8 cellular contexts compared by ENCODE assay signal in the genomic region with DNA sequence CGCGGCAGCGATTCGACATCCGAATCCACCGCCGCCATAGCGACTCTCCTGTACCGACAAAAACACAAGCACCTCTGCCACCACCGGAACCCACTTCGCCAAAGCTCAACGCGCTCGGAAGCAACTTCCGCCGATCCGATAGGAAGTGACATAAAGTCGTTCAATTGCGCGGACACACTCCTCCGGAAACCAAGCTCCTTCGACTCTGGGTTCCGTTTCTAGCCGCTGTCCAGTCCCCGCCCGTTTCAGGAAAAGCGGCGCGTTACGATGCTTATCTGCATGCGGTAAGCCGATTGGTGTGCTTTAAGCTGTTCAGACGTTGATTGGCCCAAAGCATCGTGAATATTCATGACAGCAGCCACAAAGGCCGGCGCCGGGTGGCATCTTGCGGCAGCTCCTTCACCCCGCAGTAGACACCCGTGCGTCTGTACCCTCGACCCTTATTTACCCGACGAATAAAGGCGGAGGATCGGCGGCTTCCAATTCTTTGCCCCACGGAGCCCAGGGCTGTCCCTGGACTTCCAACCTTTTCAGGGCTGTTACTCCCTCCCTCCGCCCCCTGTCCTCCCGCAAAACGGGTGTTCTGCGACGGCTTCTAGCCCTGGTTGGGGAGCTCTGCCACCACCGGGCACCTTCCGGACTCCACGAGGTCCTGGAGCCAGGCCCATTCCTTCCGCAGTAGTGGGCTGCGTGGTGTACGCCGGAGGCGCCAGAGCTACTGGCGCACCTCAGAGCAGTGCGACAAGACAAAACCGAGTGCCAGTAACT. TPM values are rescaled to one million over a fixed set of nuclear protein-coding genes. Genes with fewer than 3 reads are reported as not detected.
DNase-seq lines count a peak whose midpoint lies in the region; ATAC-seq and TF ChIP-seq lines count a peak whose summit lies in the region.

A gene with protein sequence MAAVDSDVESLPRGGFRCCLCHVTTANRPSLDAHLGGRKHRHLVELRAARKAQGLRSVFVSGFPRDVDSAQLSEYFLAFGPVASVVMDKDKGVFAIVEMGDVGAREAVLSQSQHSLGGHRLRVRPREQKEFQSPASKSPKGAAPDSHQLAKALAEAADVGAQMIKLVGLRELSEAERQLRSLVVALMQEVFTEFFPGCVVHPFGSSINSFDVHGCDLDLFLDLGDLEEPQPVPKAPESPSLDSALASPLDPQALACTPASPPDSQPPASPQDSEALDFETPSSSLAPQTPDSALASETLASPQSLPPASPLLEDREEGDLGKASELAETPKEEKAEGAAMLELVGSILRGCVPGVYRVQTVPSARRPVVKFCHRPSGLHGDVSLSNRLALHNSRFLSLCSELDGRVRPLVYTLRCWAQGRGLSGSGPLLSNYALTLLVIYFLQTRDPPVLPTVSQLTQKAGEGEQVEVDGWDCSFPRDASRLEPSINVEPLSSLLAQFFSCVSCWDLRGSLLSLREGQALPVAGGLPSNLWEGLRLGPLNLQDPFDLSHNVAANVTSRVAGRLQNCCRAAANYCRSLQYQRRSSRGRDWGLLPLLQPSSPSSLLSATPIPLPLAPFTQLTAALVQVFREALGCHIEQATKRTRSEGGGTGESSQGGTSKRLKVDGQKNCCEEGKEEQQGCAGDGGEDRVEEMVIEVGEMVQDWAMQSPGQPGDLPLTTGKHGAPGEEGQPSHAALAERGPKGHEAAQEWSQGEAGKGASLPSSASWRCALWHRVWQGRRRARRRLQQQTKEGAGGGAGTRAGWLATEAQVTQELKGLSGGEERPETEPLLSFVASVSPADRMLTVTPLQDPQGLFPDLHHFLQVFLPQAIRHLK (minus strand): TSS at position 76 of the 768 bp plus-strand sequence. CDS start 38 bp downstream, at position 38.

- H2AFZ ChIP-seq in PC-3 (ENCODE audit: low read length) = peak within 1 kb of the TSS; percentile 68

- H3K4me1 ChIP-seq in PC-3 (ENCODE audit: insufficient read depth, low read length) = peaks cover 25% of the 10 kb centered on the region

- peaks cover 7% of the 10 kb centered on the region for H3F3A ChIP-seq in PC-3 (ENCODE audit: low read length, unreplicated experiment)

- peaks cover 38% of the 10 kb centered on the region; the same call in 1 of the 2 replicates for H3K36me3 ChIP-seq in PC-3 (ENCODE audit: low read depth, low read length)

- ATAC-seq in GM21576 (IDR thresholded peaks at IDR 0.05; ENCODE audit: unreplicated experiment) = peak; percentile 85
- peak; percentile 81 for ATAC-seq in PC-3

- peak; percentile 36; the same call in 1 of the 2 replicates for TF ChIP-seq EP300 in Ishikawa (IDR thresholded peaks at IDR 0.05; ENCODE audit: borderline replicate concordance)

- H3K4me2 ChIP-seq in PC-3 (ENCODE audit: low read length) = peak within 1 kb of the TSS; percentile 93

- no peak for TF ChIP-seq CTCF in PC-3 (conservative IDR thresholded peaks at IDR 0.05; ENCODE audit: low read depth, low read length)
- TF ChIP-seq CTCF in epithelial cell of proximal tubule (conservative IDR thresholded peaks at IDR 0.05; ENCODE audit: low read depth, low read length) = peak; percentile 6

- peak within 1 kb of the TSS; percentile 90 for H3K9ac ChIP-seq in PC-3 (ENCODE audit: low read length)

- no peaks in the 10 kb centered on the region for H3K9me3 ChIP-seq in PC-3 (ENCODE audit: low read length)

- CTCF ChIA-PET in PC-3 (lab: Charles Lee) = interaction anchor here (0.5 to 1.7 kb wide), 17 partner anchors 10 to 1409 kb away, joined by 3 to 9 read pairs (median 4); a partner anchor contains a TSS

- peak; percentile 99 for DNase-seq in DMS114 treated with DMSO at 0.1 percent for 48 hours (lab: John Stamatoyannopoulos, UW; ENCODE audit: unreplicated experiment)
- peak; percentile 100 for DNase-seq in PC-3
- peak; percentile 95 for DNase-seq in activated T-cell treated with anti-CD3 and anti-CD28 coated beads for 48 hours (ENCODE audit: low read depth)
- peak; percentile 95 for DNase-seq in epithelial cell of proximal tubule (ENCODE audit: low read depth)
- peak; percentile 98 for DNase-seq in mucosa of gallbladder (ENCODE audit: low spot score)
- DNase-seq in stimulated activated CD8-positive, alpha-beta memory T cell treated with anti-CD3 and anti-CD28 coated beads, Interleukin-4, amount 100 ng/mL, for 4 hours (ENCODE audit: low read depth in 2 of 2, low spot score in 1 of 2) = peak; percentile 89 to 90

- no peaks in the 10 kb centered on the region for H4K20me1 ChIP-seq in PC-3 (ENCODE audit: low read length)

- no peaks in the 10 kb centered on the region for H3K9me2 ChIP-seq in PC-3 (replicated peaks; ENCODE audit: low read length)

- no peak; the same call in 1 of the 2 replicates for TF ChIP-seq RAD21 in Ishikawa (IDR thresholded peaks at IDR 0.05; ENCODE audit: low read depth)

- peak within 1 kb of the TSS; percentile 76 for H3K4me3 ChIP-seq in PC-3 (ENCODE audit: low read length)
- H3K4me3 ChIP-seq in epithelial cell of proximal tubule (ENCODE audit: low read depth, low read length) = peak within 1 kb of the TSS; percentile 85

- peak within 1 kb of the TSS; percentile 69 for H3K27ac ChIP-seq in PC-3 (ENCODE audit: low read length)

- POLR2A ChIA-PET in PC-3 (lab: Charles Lee; ENCODE audit: unreplicated experiment) = interaction anchor here (0.5 to 3.1 kb wide), 24 partner anchors 10 to 1030 kb away, joined by 3 to 30 read pairs (median 4); a partner anchor contains a TSS

- H3K79me2 ChIP-seq in PC-3 (ENCODE audit: low read length) = peaks cover 26% of the 10 kb centered on the region

- TSS peak; percentile 99 for BruUV-seq in PC-3 (replicated peaks; lab: Mats Ljungman, UMichigan)

- no peaks in the 10 kb centered on the region for H3K27me3 ChIP-seq in PC-3 (ENCODE audit: low read length)

- intact Hi-C loops in PC-3 (cut with micrococcal nuclease) = loop anchor here (1.0 to 5.0 kb wide), 5 partner anchors 8 to 61 kb away; a partner anchor contains a TSS

TF ChIP-seq in Ishikawa, 13 proteins besides CTCF, POLR2A, EP300 and RAD21:
- TF ChIP-seq, protein P1, sequence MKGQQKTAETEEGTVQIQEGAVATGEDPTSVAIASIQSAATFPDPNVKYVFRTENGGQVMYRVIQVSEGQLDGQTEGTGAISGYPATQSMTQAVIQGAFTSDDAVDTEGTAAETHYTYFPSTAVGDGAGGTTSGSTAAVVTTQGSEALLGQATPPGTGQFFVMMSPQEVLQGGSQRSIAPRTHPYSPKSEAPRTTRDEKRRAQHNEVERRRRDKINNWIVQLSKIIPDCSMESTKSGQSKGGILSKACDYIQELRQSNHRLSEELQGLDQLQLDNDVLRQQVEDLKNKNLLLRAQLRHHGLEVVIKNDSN (IDR thresholded peaks at IDR 0.05) = peak; percentile 69
- TF ChIP-seq TAF1 (IDR thresholded peaks at IDR 0.05; ENCODE audit: low read depth) (peak; percentile 69), YY1 (IDR thresholded peaks at IDR 0.05; ENCODE audit: low read depth) (peak; percentile 73; the same call in 1 of the 2 replicates), ZBTB7A (IDR thresholded peaks at IDR 0.05; ENCODE audit: low read depth) (no peak; the same call in 1 of the 2 replicates), NFIC (IDR thresholded peaks at IDR 0.05) (peak; percentile 43; the same call in 1 of the 2 replicates), FOXM1 (IDR thresholded peaks at IDR 0.05; ENCODE audit: borderline replicate concordance, low read depth) (0 out of 2 replicates have a peak, but pooled peaks have one; percentile 33), TCF12 (IDR thresholded peaks at IDR 0.05; ENCODE audit: low read depth) (peak; percentile 61; the same call in 1 of the 2 replicates), CREB1 (IDR thresholded peaks at IDR 0.05; ENCODE audit: low read depth) (peak; percentile 93), EGR1 (IDR thresholded peaks at IDR 0.05) (no peak), CEBPB (IDR thresholded peaks at IDR 0.05) (0 out of 2 replicates have a peak, but pooled peaks have one; percentile 31), TEAD4 (IDR thresholded peaks at IDR 0.05) (no peak; the same call in 1 of the 2 replicates)
- TF ChIP-seq, protein P2, sequence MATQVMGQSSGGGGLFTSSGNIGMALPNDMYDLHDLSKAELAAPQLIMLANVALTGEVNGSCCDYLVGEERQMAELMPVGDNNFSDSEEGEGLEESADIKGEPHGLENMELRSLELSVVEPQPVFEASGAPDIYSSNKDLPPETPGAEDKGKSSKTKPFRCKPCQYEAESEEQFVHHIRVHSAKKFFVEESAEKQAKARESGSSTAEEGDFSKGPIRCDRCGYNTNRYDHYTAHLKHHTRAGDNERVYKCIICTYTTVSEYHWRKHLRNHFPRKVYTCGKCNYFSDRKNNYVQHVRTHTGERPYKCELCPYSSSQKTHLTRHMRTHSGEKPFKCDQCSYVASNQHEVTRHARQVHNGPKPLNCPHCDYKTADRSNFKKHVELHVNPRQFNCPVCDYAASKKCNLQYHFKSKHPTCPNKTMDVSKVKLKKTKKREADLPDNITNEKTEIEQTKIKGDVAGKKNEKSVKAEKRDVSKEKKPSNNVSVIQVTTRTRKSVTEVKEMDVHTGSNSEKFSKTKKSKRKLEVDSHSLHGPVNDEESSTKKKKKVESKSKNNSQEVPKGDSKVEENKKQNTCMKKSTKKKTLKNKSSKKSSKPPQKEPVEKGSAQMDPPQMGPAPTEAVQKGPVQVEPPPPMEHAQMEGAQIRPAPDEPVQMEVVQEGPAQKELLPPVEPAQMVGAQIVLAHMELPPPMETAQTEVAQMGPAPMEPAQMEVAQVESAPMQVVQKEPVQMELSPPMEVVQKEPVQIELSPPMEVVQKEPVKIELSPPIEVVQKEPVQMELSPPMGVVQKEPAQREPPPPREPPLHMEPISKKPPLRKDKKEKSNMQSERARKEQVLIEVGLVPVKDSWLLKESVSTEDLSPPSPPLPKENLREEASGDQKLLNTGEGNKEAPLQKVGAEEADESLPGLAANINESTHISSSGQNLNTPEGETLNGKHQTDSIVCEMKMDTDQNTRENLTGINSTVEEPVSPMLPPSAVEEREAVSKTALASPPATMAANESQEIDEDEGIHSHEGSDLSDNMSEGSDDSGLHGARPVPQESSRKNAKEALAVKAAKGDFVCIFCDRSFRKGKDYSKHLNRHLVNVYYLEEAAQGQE (IDR thresholded peaks at IDR 0.05; ENCODE audit: low read depth) = peak; percentile 68
- TF ChIP-seq, protein P3, sequence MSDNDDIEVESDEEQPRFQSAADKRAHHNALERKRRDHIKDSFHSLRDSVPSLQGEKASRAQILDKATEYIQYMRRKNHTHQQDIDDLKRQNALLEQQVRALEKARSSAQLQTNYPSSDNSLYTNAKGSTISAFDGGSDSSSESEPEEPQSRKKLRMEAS (IDR thresholded peaks at IDR 0.05) = peak; percentile 64; the same call in 1 of the 2 replicates
TF ChIP-seq in Ishikawa: peak in this region for 10.

RNA-seq across cellular contexts. Expression of the gene that starts here (rescaled TPM):
- total RNA-seq in PC-3 (2014; rRNA removed) (17.8 and 20.6 TPM in 2 replicates), epithelial cell of proximal tubule (9.4 and 10.1 TPM in 2 replicates), mucosa of gallbladder (26.2 TPM)

Comparison
In these comparisons a context has a peak if more than half of its experiments do, and no peak if none do; other contexts are left out.
1. Peak in every context shown above with its lines: DNase-seq, ATAC-seq, H3K4me3 ChIP-seq and H3K27ac ChIP-seq.